Comparison of ENCODE assay signal across 9 cellular contexts in genomic region chr19:40143612-40144011, GRCh38. TPM values are rescaled to one million over a fixed set of nuclear protein-coding genes. Genes with fewer than 3 reads are reported as not detected.
DNase-seq lines count a peak whose midpoint lies in the region; ATAC-seq and TF ChIP-seq lines count a peak whose summit lies in the region.
"Had no signal": no experiment of that assay in that cellular context is flagged by ENCODE, and none has a peak within 500 bp of the region (broad histone marks: within the 10 kb centered on the region; RNA-seq: fewer than 3 reads in every experiment).

No MANE protein-coding gene starts in this region.

- intact Hi-C loops in OCI-LY7 (cut with micrococcal nuclease; ENCODE audit: unreplicated experiment), result loop anchor here (10.0 kb wide), 2 partner anchors 141 to 381 kb away; partner anchors contain the start of gene AKT2

- H3K27ac ChIP-seq in OCI-LY7 (ENCODE audit: low read depth, low read length, poor library complexity, severe bottlenecking), result peak overlapping the region; percentile 34
- H3K27ac ChIP-seq: foreskin keratinocyte had no signal

- no peak overlapping the region for H3K4me3 Mint-ChIP-seq in chondrocyte (ENCODE audit: unreplicated experiment)

- H4K20me1 ChIP-seq in OCI-LY7 (ENCODE audit: insufficient read depth, low read length), result no peaks in the 10 kb centered on the region

- H3K4me1 ChIP-seq in OCI-LY7 (ENCODE audit: insufficient read depth, low read length, poor library complexity, severe bottlenecking), result peaks cover 31% of the 10 kb centered on the region

- H3K4me3 ChIP-seq in OCI-LY7 (ENCODE audit: low read depth, low read length, poor library complexity, severe bottlenecking) (peak overlapping the region; percentile 36), MG63 (no peak overlapping the region)

- H3K9me3 ChIP-seq in OCI-LY7 (ENCODE audit: low read length) (no peaks in the 10 kb centered on the region), MG63 (peaks cover 2% of the 10 kb centered on the region; the same call in 1 of the 2 replicates)

- H3K4me2 ChIP-seq in OCI-LY7 (ENCODE audit: low read length), result peak overlapping the region; percentile 69

- DNase-seq in Ammon's horn (ENCODE audit: low spot score), result peak; percentile 10
- peak; percentile 89 for DNase-seq in OCI-LY7 (ENCODE audit: low spot score)
- no peak for DNase-seq in chondrocyte (ENCODE audit: low spot score)
- DNase-seq in pons (ENCODE audit: low spot score), result no peak
- no peak for DNase-seq in activated CD4-positive, CD25-positive, alpha-beta regulatory T cell treated with anti-CD3 and anti-CD28 coated beads, Interleukin-2, amount 50 U/mL, for 72 hours
- no peak for DNase-seq in GM19240 (ENCODE audit: insufficient read length, low spot score)
- DNase-seq in MG63, result no peak
- DNase-seq: foreskin keratinocyte had no signal

- H3K27me3 Mint-ChIP-seq in chondrocyte (ENCODE audit: low read depth), result peaks cover 10% of the 10 kb centered on the region

- H3K36me3 Mint-ChIP-seq in chondrocyte (ENCODE audit: low read depth), result no peaks in the 10 kb centered on the region

- H3K36me3 ChIP-seq in OCI-LY7 (ENCODE audit: insufficient read depth, low read length) (no peaks in the 10 kb centered on the region), MG63 (no peaks in the 10 kb centered on the region)

- BruUV-seq in OCI-LY7 (replicated peaks; lab: Mats Ljungman, UMichigan), result no TSS peak

- H3K9me3 Mint-ChIP-seq in chondrocyte (ENCODE audit: low read depth), result peaks cover 2% of the 10 kb centered on the region

- ATAC-seq in GM21576 (IDR thresholded peaks at IDR 0.05; ENCODE audit: unreplicated experiment), result peak; percentile 52
- ATAC-seq: foreskin keratinocyte had no signal

- no peaks in the 10 kb centered on the region for H3K79me2 ChIP-seq in OCI-LY7 (ENCODE audit: insufficient read depth, low read depth, low read length)

- H2AFZ ChIP-seq in OCI-LY7 (ENCODE audit: low read length), result no peak overlapping the region

- H3K9me2 ChIP-seq in OCI-LY7 (ENCODE audit: insufficient read depth, low read length), result no peaks in the 10 kb centered on the region

- no peak for TF ChIP-seq CTCF in OCI-LY7 (conservative IDR thresholded peaks at IDR 0.05; ENCODE audit: low read length)
- no peak for TF ChIP-seq CTCF in chondrocyte (IDR thresholded peaks at IDR 0.05)

- CTCF ChIA-PET in OCI-LY7 (lab: Charles Lee; ENCODE audit: unreplicated experiment), result interaction anchor here (0.5 kb wide), 1 partner anchor 352 kb away, joined by 4 read pairs; no protein-coding TSS in a partner anchor

- no peaks in the 10 kb centered on the region; the same call in 1 of the 2 replicates for H3K27me3 ChIP-seq in MG63
- H3K27me3 ChIP-seq: foreskin keratinocyte had no signal

- H3K4me1 Mint-ChIP-seq in chondrocyte (ENCODE audit: low read depth), result peaks cover 21% of the 10 kb centered on the region

- POLR2A ChIA-PET in OCI-LY7 (lab: Charles Lee), result interaction anchor here (0.6 to 0.7 kb wide), 4 partner anchors 14 to 152 kb away, joined by 3 to 6 read pairs (median 5); no protein-coding TSS in a partner anchor

- peak overlapping the region; percentile 73 for H3K27ac Mint-ChIP-seq in chondrocyte (ENCODE audit: unreplicated experiment)

RNA-seq across cellular contexts. Expression of gene MAP3K10, which starts 47.6 kb away (rescaled TPM):
- 20.6 and 20.7 TPM in 2 replicates for total RNA-seq in OCI-LY7 (2014; rRNA removed; shearing (Covaris generic))
- total RNA-seq in OCI-LY7 (2022) (32.5 and 38.4 TPM in 2 replicates), chondrocyte (20.0 to 22.7 TPM (median 21.0 TPM) in 3 replicates)
- total RNA-seq in MG63 (2014; rRNA removed; shearing (Covaris generic); ENCODE audit: low replicate concordance), result 4.2 and 13.8 TPM in 2 replicates

RNA-seq across cellular contexts. Expression of gene ZNF780A, which starts 52.9 kb away (rescaled TPM):
- total RNA-seq in OCI-LY7 (2014; rRNA removed; shearing (Covaris generic)), result 7.8 and 13.0 TPM in 2 replicates
- total RNA-seq in OCI-LY7 (2022) (18.3 and 21.9 TPM in 2 replicates), chondrocyte (6.0 to 11.0 TPM (median 10.9 TPM) in 3 replicates)
- total RNA-seq in MG63 (2014; rRNA removed; shearing (Covaris generic); ENCODE audit: low replicate concordance), result 1.5 and 61.0 TPM in 2 replicates

Comparison
In these comparisons a context has a peak if more than half of its experiments do, and no peak if none do; other contexts are left out.
1. DNase-seq: peak in Ammon's horn (single experiment) and OCI-LY7 (single experiment); none in chondrocyte (single experiment), pons (single experiment), activated CD4-positive, CD25-positive, alpha-beta regulatory T cell treated with anti-CD3 and anti-CD28 coated beads, Interleukin-2, amount 50 U/mL, for 72 hours (single experiment), GM19240 (single experiment) and MG63 (single experiment).